ENCODE assay signal across 8 cellular contexts in genomic region chr14:39988939-39989338, GRCh38.
DNase-seq lines count a peak whose midpoint lies in the region; ATAC-seq lines count a peak whose summit lies in the region.

No MANE protein-coding gene starts in this region.

- DNase-seq in HAP-1 (ENCODE audit: low spot score in 2 of 2) (peak; percentile 15 to 54), NCI-H2107 treated with DMSO at 0.1 percent for 48 hours (lab: John Stamatoyannopoulos, UW; ENCODE audit: unreplicated experiment) (peak; percentile 85), astrocyte of the hippocampus (ENCODE audit: low read depth, low spot score) (peak; percentile 71), midbrain (lab: John Stamatoyannopoulos, UW) (peak; percentile 26), HuH-7.5 (ENCODE audit: low spot score) (no peak), ureter (ENCODE audit: low spot score) (no peak)
- no peak for DNase-seq in activated effector memory CD4-positive, alpha-beta T cell treated with Interleukin-2 at 50 U/mL for 16 hours

- no peaks in the 10 kb centered on the region for H3K27me3 ChIP-seq in HAP-1 (ENCODE audit: low read depth)

- ATAC-seq in GM18498 (IDR thresholded peaks at IDR 0.05; ENCODE audit: unreplicated experiment), result no peak

- H3K4me3 ChIP-seq in HAP-1, result no peak overlapping the region

- no peaks in the 10 kb centered on the region for H3K9me3 ChIP-seq in HAP-1

- in situ Hi-C loops in HAP-1 (cut with MboI; ENCODE audit: low sequenced_read_pairs), result loop anchor here (25.0 kb wide), 1 partner anchor 1623 kb away; the partner anchor contains the start of gene LRFN5

- H3K4me1 ChIP-seq in HAP-1, result no peaks in the 10 kb centered on the region

- H3K36me3 ChIP-seq in HAP-1 (replicated peaks), result no peaks in the 10 kb centered on the region

Comparison
In these comparisons a context has a peak if more than half of its experiments do, and no peak if none do; other contexts are left out.
1. DNase-seq: peak in HAP-1 (2 of 2), NCI-H2107 treated with DMSO at 0.1 percent for 48 hours (single experiment), astrocyte of the hippocampus (single experiment) and midbrain (single experiment); none in activated effector memory CD4-positive, alpha-beta T cell treated with Interleukin-2 at 50 U/mL for 16 hours (single experiment), HuH-7.5 (single experiment) and ureter (single experiment).